ENCODE assay signal across 20 cellular contexts in genomic region chr9:3830296-3830695, GRCh38.
"Had no signal": no experiment of that assay in that cellular context is flagged by ENCODE, and none has a peak within 500 bp of the region (broad histone marks: within the 10 kb centered on the region; RNA-seq: fewer than 3 reads in every experiment).

No MANE protein-coding gene starts in this region.

- H3K4me3 ChIP-seq: left lung, sigmoid colon, thoracic aorta had no signal

- ATAC-seq: activated T-cell treated with anti-CD3 and anti-CD28 coated beads, Interleukin-2, amount 50 U/mL, for 72 hours; foreskin keratinocyte; left lung; stimulated activated memory B cell treated with anti-CD40 and anti-IgM and Interleukin-4, amounts not matched to agents 10 μg/mL and 1 μg/mL and 100 μg/mL, for 72 hours had no signal

- DNase-seq: activated CD4-positive, alpha-beta T cell treated with anti-CD3 and anti-CD28 coated beads for 1 hour; activated CD8-positive, alpha-beta memory T cell treated with anti-CD3 and anti-CD28 coated beads for 24 hours; activated CD8-positive, alpha-beta memory T cell treated with anti-CD3 and anti-CD28 coated beads, Interleukin-2, amount 50 U/mL, for 48 hours; activated effector memory CD4-positive, alpha-beta T cell treated with anti-CD3 and anti-CD28 coated beads, Interleukin-2, amount 50 U/mL, for 16 hours; activated T-cell treated with anti-CD3 and anti-CD28 coated beads, Interleukin-2, amount 50 U/mL, for 72 hours; effector CD8-positive, alpha-beta T cell; foreskin keratinocyte; glutamatergic neuron; hippocampal formation; left lung; nucleus accumbens; sigmoid colon; stimulated activated CD4-positive, alpha-beta T cell treated with anti-CD3 and anti-CD28 coated beads, Interleukin-4, amount 100 ng/mL, for 4 hours; WERI-Rb-1 had no signal

- H3K27me3 Mint-ChIP-seq: activated naive CD4-positive, alpha-beta T cell treated with anti-CD3 and anti-CD28 coated beads, Interleukin-2, amount 50 U/mL, for 24 hours had no signal

- H3K4me1 Mint-ChIP-seq: activated naive CD4-positive, alpha-beta T cell treated with anti-CD3 and anti-CD28 coated beads, Interleukin-2, amount 50 U/mL, for 24 hours; stimulated activated memory B cell treated with anti-CD40 and anti-IgM and Interleukin-4, amounts not matched to agents 10 μg/mL and 1 μg/mL and 100 μg/mL, for 72 hours had no signal

- H3K27ac ChIP-seq: foreskin keratinocyte, left lung, sigmoid colon, thoracic aorta, WERI-Rb-1 had no signal

- H3K36me3 Mint-ChIP-seq: activated naive CD4-positive, alpha-beta T cell treated with anti-CD3 and anti-CD28 coated beads, Interleukin-2, amount 50 U/mL, for 24 hours; mesothelial cell of epicardium; stimulated activated memory B cell treated with anti-CD40 and anti-IgM and Interleukin-4, amounts not matched to agents 10 μg/mL and 1 μg/mL and 100 μg/mL, for 72 hours had no signal

- H3K4me3 Mint-ChIP-seq: activated naive CD4-positive, alpha-beta T cell treated with anti-CD3 and anti-CD28 coated beads, Interleukin-2, amount 50 U/mL, for 24 hours; activated T-cell treated with anti-CD3 and anti-CD28 coated beads, Interleukin-2, amount 50 U/mL, for 72 hours; mesothelial cell of epicardium; nephron; stimulated activated memory B cell treated with anti-CD40 and anti-IgM and Interleukin-4, amounts not matched to agents 10 μg/mL and 1 μg/mL and 100 μg/mL, for 72 hours; T-helper 1 cell treated with Interleukin-12 subunit alpha and Interleukin-12 subunit beta and Interleukin-4 antibody, amounts not matched to agents 30 μg/mL and 1 μg/mL, for 36 hours had no signal

- H3K4me1 ChIP-seq: left lung, sigmoid colon had no signal

- H3K27ac Mint-ChIP-seq: activated naive CD4-positive, alpha-beta T cell treated with anti-CD3 and anti-CD28 coated beads, Interleukin-2, amount 50 U/mL, for 24 hours; activated T-cell treated with anti-CD3 and anti-CD28 coated beads, Interleukin-2, amount 50 U/mL, for 72 hours; mesothelial cell of epicardium; nephron; stimulated activated memory B cell treated with anti-CD40 and anti-IgM and Interleukin-4, amounts not matched to agents 10 μg/mL and 1 μg/mL and 100 μg/mL, for 72 hours; T-helper 1 cell treated with Interleukin-12 subunit alpha and Interleukin-12 subunit beta and Interleukin-4 antibody, amounts not matched to agents 30 μg/mL and 1 μg/mL, for 36 hours had no signal

- H3K9me3 Mint-ChIP-seq: activated naive CD4-positive, alpha-beta T cell treated with anti-CD3 and anti-CD28 coated beads, Interleukin-2, amount 50 U/mL, for 24 hours; mesothelial cell of epicardium; nephron; stimulated activated memory B cell treated with anti-CD40 and anti-IgM and Interleukin-4, amounts not matched to agents 10 μg/mL and 1 μg/mL and 100 μg/mL, for 72 hours; T-helper 1 cell treated with Interleukin-12 subunit alpha and Interleukin-12 subunit beta and Interleukin-4 antibody, amounts not matched to agents 30 μg/mL and 1 μg/mL, for 36 hours had no signal

- H3K9me3 ChIP-seq: left lung, sigmoid colon, thoracic aorta had no signal

- H3K36me3 ChIP-seq: left lung, sigmoid colon, WERI-Rb-1 had no signal

- H3K27me3 ChIP-seq: foreskin keratinocyte, left lung, sigmoid colon had no signal
